8 cellular contexts compared by ENCODE assay signal in genomic region chr15:78265137-78265460, GRCh38. TPM values are rescaled to one million over a fixed set of nuclear protein-coding genes. Genes with fewer than 3 reads are reported as not detected.
DNase-seq lines count a peak whose midpoint lies in the region; ATAC-seq and TF ChIP-seq lines count a peak whose summit lies in the region.

No MANE protein-coding gene starts in this region.

- DNase-seq in activated T-cell treated with anti-CD3 and anti-CD28 coated beads, Interleukin-2, amount 50 U/mL, for 72 hours, result no peak
- DNase-seq in activated T-cell treated with anti-CD3 and anti-CD28 coated beads for 4 hours, result no peak
- DNase-seq in chondrocyte (ENCODE audit: low spot score), result no peak
- DNase-seq in memory B cell (ENCODE audit: low spot score in 2 of 2), result no peak
- DNase-seq in type B pancreatic cell (ENCODE audit: extremely low spot score, unreplicated experiment), result no peak
- no peak for DNase-seq in NAMALWA (ENCODE audit: low spot score)
- no peak for DNase-seq in activated CD4-positive, CD25-positive, alpha-beta regulatory T cell treated with anti-CD3 and anti-CD28 coated beads, Interleukin-2, amount 50 U/mL, for 72 hours
- no peak for DNase-seq in GM13976 (ENCODE audit: low spot score)

- ATAC-seq in activated T-cell treated with anti-CD3 and anti-CD28 coated beads, Interleukin-2, amount 50 U/mL, for 72 hours (replicated peaks in 1 of 2), result no peak
- no peak for ATAC-seq in memory B cell (ENCODE audit: low read depth)

- H3K27me3 Mint-ChIP-seq in activated T-cell treated with anti-CD3 and anti-CD28 coated beads, Interleukin-2, amount 50 U/mL, for 72 hours (ENCODE audit: low read depth), result no peaks in the 10 kb centered on the region
- H3K27me3 Mint-ChIP-seq in chondrocyte (ENCODE audit: low read depth), result peaks cover under 1% of the 10 kb centered on the region
- no peaks in the 10 kb centered on the region for H3K27me3 Mint-ChIP-seq in memory B cell
- H3K27me3 Mint-ChIP-seq in type B pancreatic cell, result no peaks in the 10 kb centered on the region

- peak overlapping the region; percentile 94 for H3K27ac Mint-ChIP-seq in activated T-cell treated with anti-CD3 and anti-CD28 coated beads, Interleukin-2, amount 50 U/mL, for 72 hours
- H3K27ac Mint-ChIP-seq in chondrocyte (ENCODE audit: unreplicated experiment), result peak overlapping the region; percentile 88
- H3K27ac Mint-ChIP-seq in memory B cell, result peak overlapping the region; percentile 83
- no peak overlapping the region for H3K27ac Mint-ChIP-seq in type B pancreatic cell

- H3K9me3 Mint-ChIP-seq in activated T-cell treated with anti-CD3 and anti-CD28 coated beads, Interleukin-2, amount 50 U/mL, for 72 hours, result no peaks in the 10 kb centered on the region
- H3K9me3 Mint-ChIP-seq in chondrocyte (ENCODE audit: low read depth) (no peaks in the 10 kb centered on the region), memory B cell (no peaks in the 10 kb centered on the region), type B pancreatic cell (no peaks in the 10 kb centered on the region)

- H3K4me1 Mint-ChIP-seq in activated T-cell treated with anti-CD3 and anti-CD28 coated beads, Interleukin-2, amount 50 U/mL, for 72 hours (ENCODE audit: low read depth), result peaks cover 37% of the 10 kb centered on the region
- H3K4me1 Mint-ChIP-seq in chondrocyte (ENCODE audit: low read depth) (peaks cover 12% of the 10 kb centered on the region), memory B cell (peaks cover 13% of the 10 kb centered on the region), type B pancreatic cell (ENCODE audit: unreplicated experiment) (peaks cover 10% of the 10 kb centered on the region)

- TF ChIP-seq CTCF in chondrocyte (IDR thresholded peaks at IDR 0.05), result no peak
- TF ChIP-seq CTCF in type B pancreatic cell (conservative IDR thresholded peaks at IDR 0.05), result no peak
- no peak for TF ChIP-seq CTCF in GM13976 (IDR thresholded peaks at IDR 0.05; ENCODE audit: borderline replicate concordance, control extremely low read depth, extremely low read depth, insufficient read depth, missing control alignments)

- peak overlapping the region; percentile 81 to 95 for H3K4me3 Mint-ChIP-seq in activated T-cell treated with anti-CD3 and anti-CD28 coated beads, Interleukin-2, amount 50 U/mL, for 72 hours
- H3K4me3 Mint-ChIP-seq in chondrocyte (ENCODE audit: unreplicated experiment) (no peak overlapping the region), memory B cell (peak overlapping the region; percentile 88), type B pancreatic cell (peak overlapping the region; percentile 72)

- no peaks in the 10 kb centered on the region for H3K36me3 Mint-ChIP-seq in activated T-cell treated with anti-CD3 and anti-CD28 coated beads, Interleukin-2, amount 50 U/mL, for 72 hours (ENCODE audit: insufficient read depth in 2 of 2)
- no peaks in the 10 kb centered on the region for H3K36me3 Mint-ChIP-seq in chondrocyte (ENCODE audit: low read depth)
- H3K36me3 Mint-ChIP-seq in memory B cell, result no peaks in the 10 kb centered on the region
- H3K36me3 Mint-ChIP-seq in type B pancreatic cell, result no peaks in the 10 kb centered on the region

- in situ Hi-C loops in GM13976 (cut with MboI; ENCODE audit: low sequenced_read_pairs, unreplicated experiment), result no loop called here

RNA-seq across cellular contexts. Expression of gene DNAJA4, which starts 0.7 kb away (rescaled TPM):
- 10 to 100 TPM; 30.7 to 36.4 TPM for total RNA-seq in activated T-cell treated with anti-CD3 and anti-CD28 coated beads, Interleukin-2, amount 50 U/mL, for 72 hours
- total RNA-seq in chondrocyte (0.26 to 0.27 TPM in 2 of 3 replicates, not detected in the other), type B pancreatic cell (ENCODE audit: low replicate concordance) (0.10 and 15.0 TPM in 2 replicates)

RNA-seq across cellular contexts. Expression of gene ACSBG1, which starts 30.7 kb away (rescaled TPM):
- under 1 TPM in 1 of 2 donors, not detected in 1; 0.32 TPM for total RNA-seq in activated T-cell treated with anti-CD3 and anti-CD28 coated beads, Interleukin-2, amount 50 U/mL, for 72 hours
- total RNA-seq in chondrocyte, result not detected in 3 replicates
- 0.71 TPM in 1 of 2 replicates, not detected in the other for total RNA-seq in type B pancreatic cell (ENCODE audit: low replicate concordance)

RNA-seq across cellular contexts. Expression of gene SKIC8, which starts 34.3 kb away (rescaled TPM):
- total RNA-seq in activated T-cell treated with anti-CD3 and anti-CD28 coated beads, Interleukin-2, amount 50 U/mL, for 72 hours, result 10 to 100 TPM; 31.0 to 31.3 TPM
- total RNA-seq in chondrocyte, result 35.1 to 52.8 TPM (median 39.9 TPM) in 3 replicates
- total RNA-seq in type B pancreatic cell (ENCODE audit: low replicate concordance), result 43.6 and 54.4 TPM in 2 replicates
